Comparison of ENCODE assay signal across 9 cellular contexts in the genomic region with DNA sequence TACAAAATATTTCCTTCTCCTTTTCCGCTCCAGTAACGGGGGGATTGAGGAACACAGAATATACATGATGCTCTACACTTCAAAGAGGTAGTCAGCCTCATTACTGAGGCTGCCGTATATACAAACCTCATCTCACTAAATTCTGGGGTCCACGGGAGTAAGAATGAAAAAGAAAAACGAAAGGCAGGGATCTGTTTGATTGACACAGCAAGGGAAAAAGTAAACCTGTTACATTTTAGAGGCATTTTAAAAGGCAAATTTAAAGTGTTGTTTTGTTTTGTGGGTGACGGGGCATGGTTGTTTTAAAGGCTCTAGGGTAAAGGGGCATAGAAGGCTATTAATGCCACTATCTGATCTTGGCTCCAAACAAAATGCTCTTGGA. TPM values are rescaled to one million over a fixed set of nuclear protein-coding genes. Genes with fewer than 3 reads are reported as not detected.
DNase-seq lines count a peak whose midpoint lies in the region; ATAC-seq and TF ChIP-seq lines count a peak whose summit lies in the region.
"Had no signal": no experiment of that assay in that cellular context is flagged by ENCODE, and none has a peak within 500 bp of the region (broad histone marks: within the 10 kb centered on the region; RNA-seq: fewer than 3 reads in every experiment).

No MANE protein-coding gene starts in this region.

- ATAC-seq in PC-3, result no peak

- H2AFZ ChIP-seq in PC-3 (ENCODE audit: low read length), result peak overlapping the region; percentile 98

- no peaks in the 10 kb centered on the region for H3K9me3 ChIP-seq in PC-3 (ENCODE audit: low read length)
- no peaks in the 10 kb centered on the region for H3K9me3 ChIP-seq in effector memory CD4-positive, alpha-beta T cell (ENCODE audit: control insufficient read depth, low read length)

- TF ChIP-seq CTCF in PC-3 (conservative IDR thresholded peaks at IDR 0.05; ENCODE audit: low read depth, low read length) (no peak), fibroblast of the aortic adventitia (IDR thresholded peaks at IDR 0.05; ENCODE audit: insufficient read depth, low read length) (no peak), retinal pigment epithelial cell (conservative IDR thresholded peaks at IDR 0.05; ENCODE audit: low read depth, low read length) (no peak)

- H3K9me2 ChIP-seq in PC-3 (replicated peaks; ENCODE audit: low read length), result no peaks in the 10 kb centered on the region

- H3K4me2 ChIP-seq in PC-3 (ENCODE audit: low read length), result peak overlapping the region; percentile 92

- intact Hi-C loops in PC-3 (cut with micrococcal nuclease), result loop anchor here (1.0 to 10.0 kb wide), 7 partner anchors 169 to 1760 kb away; a partner anchor contains a TSS

- no peaks in the 10 kb centered on the region for H3K4me1 ChIP-seq in PC-3 (ENCODE audit: insufficient read depth, low read length)
- H3K4me1 ChIP-seq in effector memory CD4-positive, alpha-beta T cell (ENCODE audit: control insufficient read depth, insufficient read depth, low read length, poor library complexity, severe bottlenecking), result no peaks in the 10 kb centered on the region

- H3K9ac ChIP-seq in PC-3 (ENCODE audit: low read length), result no peak overlapping the region

- CTCF ChIA-PET in PC-3 (lab: Charles Lee), result interaction anchor here (0.6 to 1.5 kb wide), 6 partner anchors 175 to 1631 kb away, joined by 3 to 8 read pairs (median 4); no protein-coding TSS in a partner anchor

- no peak overlapping the region for H3K27ac ChIP-seq in PC-3 (ENCODE audit: low read length)
- H3K27ac ChIP-seq in effector memory CD4-positive, alpha-beta T cell (ENCODE audit: insufficient read depth, low read length, poor library complexity, severe bottlenecking), result no peak overlapping the region

- H3K36me3 ChIP-seq in H7 (replicated peaks; ENCODE audit: control insufficient read depth, insufficient read depth, low read length) (no peaks in the 10 kb centered on the region), PC-3 (ENCODE audit: low read depth, low read length) (no peaks in the 10 kb centered on the region)
- no peaks in the 10 kb centered on the region for H3K36me3 ChIP-seq in effector memory CD4-positive, alpha-beta T cell (ENCODE audit: control insufficient read depth, insufficient read depth, low read length)

- H3K4me3 ChIP-seq in H7 (ENCODE audit: insufficient read depth, low read depth, low read length) (peak overlapping the region; percentile 43), PC-3 (ENCODE audit: low read length) (peak overlapping the region; percentile 72), fibroblast of the aortic adventitia (ENCODE audit: low read depth, low read length) (peak overlapping the region; percentile 56), retinal pigment epithelial cell (ENCODE audit: low read length) (peak overlapping the region; percentile 73)
- H3K4me3 ChIP-seq in effector memory CD4-positive, alpha-beta T cell (ENCODE audit: insufficient read depth, low read depth, low read length, poor library complexity, severe bottlenecking), result no peak overlapping the region

- H3F3A ChIP-seq in PC-3 (ENCODE audit: low read length, unreplicated experiment), result no peaks in the 10 kb centered on the region

- H3K79me2 ChIP-seq in PC-3 (ENCODE audit: low read length), result no peaks in the 10 kb centered on the region

- H4K20me1 ChIP-seq in PC-3 (ENCODE audit: low read length), result no peaks in the 10 kb centered on the region

- no TSS peak for BruUV-seq in PC-3 (replicated peaks; lab: Mats Ljungman, UMichigan)

- peaks cover 44% of the 10 kb centered on the region for H3K27me3 ChIP-seq in H7 (ENCODE audit: control insufficient read depth, insufficient read depth, low read length)
- 0 out of 2 replicates have a peak, but pooled peaks cover 3% of the 10 kb centered on the region for H3K27me3 ChIP-seq in PC-3 (ENCODE audit: low read length)
- H3K27me3 ChIP-seq in effector memory CD4-positive, alpha-beta T cell (replicated peaks; ENCODE audit: control insufficient read depth, insufficient read depth, low read length, poor library complexity, severe bottlenecking), result peaks cover 22% of the 10 kb centered on the region

- POLR2A ChIA-PET in PC-3 (lab: Charles Lee; ENCODE audit: unreplicated experiment), result interaction anchor here (0.6 kb wide), 1 partner anchor 1666 kb away, joined by 7 read pairs; no protein-coding TSS in a partner anchor

- DNase-seq in H7, result no peak
- no peak for DNase-seq in PC-3
- no peak for DNase-seq in fibroblast of the aortic adventitia (ENCODE audit: low read depth)
- DNase-seq in retinal pigment epithelial cell (ENCODE audit: low read depth), result no peak
- no peak for DNase-seq in D341Med (ENCODE audit: low spot score)
- DNase-seq in effector memory CD4-positive, alpha-beta T cell, result no peak
- no peak for DNase-seq in NCI-H526 treated with DMSO at 0.1 percent for 48 hours (lab: John Stamatoyannopoulos, UW)
- DNase-seq in stimulated activated CD8-positive, alpha-beta memory T cell treated with anti-CD3 and anti-CD28 coated beads, Interleukin-4, amount 100 ng/mL, for 48 hours, result no peak

RNA-seq across cellular contexts. Expression of a gene that starts 2.9 kb away (rescaled TPM):
- total RNA-seq in H7 (2014; rRNA removed; shearing (Covaris generic)), result 32.2 and 41.2 TPM in 2 replicates
- total RNA-seq in PC-3 (2014; rRNA removed), result 0.11 and 0.23 TPM in 2 replicates
- total RNA-seq in fibroblast of the aortic adventitia (ENCODE audit: low replicate concordance), result 6.8 and 16.9 TPM in 2 replicates
- total RNA-seq: activated CD4-positive, alpha-beta T cell treated with anti-CD3 and anti-CD28 coated beads, Interleukin-2, amount 10 ng/mL, durations not matched to agents 24 days and 14 days had no signal
